1 cellular context compared by ENCODE assay signal in genomic region chr5:612498-613424, GRCh38.
TF ChIP-seq lines count a peak whose summit lies in the region.

No MANE protein-coding gene starts in this region.

TF ChIP-seq in K562, 482 proteins besides CTCF, POLR2A, EP300 and RAD21 (continued from another document and continues in another):
- TF ChIP-seq HMBOX1 (IDR thresholded peaks at IDR 0.05) = no peak
- no peak for TF ChIP-seq PHB2 (IDR thresholded peaks at IDR 0.05; ENCODE audit: low read depth)
- no peak for TF ChIP-seq HEY1 (CRISPR knock-in tag; IDR thresholded peaks at IDR 0.05; ENCODE audit: borderline replicate concordance)
- no peak for TF ChIP-seq MTA1 (IDR thresholded peaks at IDR 0.05; ENCODE audit: borderline replicate concordance)
- 0 out of 2 replicates have a peak, but pooled peaks have one; percentile 90 for TF ChIP-seq PREB (CRISPR knock-in tag; IDR thresholded peaks at IDR 0.05)
- TF ChIP-seq NKRF (IDR thresholded peaks at IDR 0.05; ENCODE audit: borderline replicate concordance) = peak; percentile 33; the same call in 1 of the 2 replicates
- no peak for TF ChIP-seq ZNF197 (CRISPR knock-in tag; IDR thresholded peaks at IDR 0.05; ENCODE audit: low read depth)
- TF ChIP-seq TRIM25 (IDR thresholded peaks at IDR 0.05; ENCODE audit: borderline replicate concordance) = no peak
- no peak for TF ChIP-seq TCF3 (CRISPR knock-in tag; IDR thresholded peaks at IDR 0.05)
- peak in 1 of 2 experiments; percentile 49; a peak in 1 of 4 replicates for TF ChIP-seq TEAD1 (CRISPR knock-in tag; IDR thresholded peaks at IDR 0.05)
- TF ChIP-seq BHLHE40 (IDR thresholded peaks at IDR 0.05; ENCODE audit: low read length) = no peak
- peak; percentile 82; the same call in 1 of the 2 replicates for TF ChIP-seq ZNF511 (CRISPR knock-in tag; IDR thresholded peaks at IDR 0.05)
- TF ChIP-seq GTF2F1 (IDR thresholded peaks at IDR 0.05; ENCODE audit: low read depth, low read length) = no peak
- TF ChIP-seq FOXP1 (CRISPR knock-in tag; IDR thresholded peaks at IDR 0.05) = peak; percentile 75; the same call in 1 of the 2 replicates
- TF ChIP-seq PTRF (tag; IDR thresholded peaks at IDR 0.05) = no peak
- no peak for TF ChIP-seq TGIF2 (CRISPR knock-in tag; IDR thresholded peaks at IDR 0.05)
- peak; percentile 74; the same call in 1 of the 2 replicates for TF ChIP-seq SAFB (IDR thresholded peaks at IDR 0.05; ENCODE audit: borderline replicate concordance, low read depth, low read length)
- TF ChIP-seq ZNF507 (tag; conservative IDR thresholded peaks at IDR 0.05) = no peak
- no peak for TF ChIP-seq RHOXF2B (CRISPR knock-in tag; conservative IDR thresholded peaks at IDR 0.05)
- TF ChIP-seq TAF9B (IDR thresholded peaks at IDR 0.05; ENCODE audit: partially characterized antibody) = no peak
- TF ChIP-seq NUFIP1 (IDR thresholded peaks at IDR 0.05; ENCODE audit: partially characterized antibody) = no peak
- no peak for TF ChIP-seq HES1 (IDR thresholded peaks at IDR 0.05; ENCODE audit: low read depth)
- TF ChIP-seq ZNF280A (IDR thresholded peaks at IDR 0.05; ENCODE audit: low read depth, partially characterized antibody) = peak; percentile 68
- TF ChIP-seq CGGBP1 (CRISPR knock-in tag; IDR thresholded peaks at IDR 0.05) = no peak
- TF ChIP-seq ZNF655 (CRISPR knock-in tag; IDR thresholded peaks at IDR 0.05) = no peak
- TF ChIP-seq MCM7 (IDR thresholded peaks at IDR 0.05) = no peak
- no peak for TF ChIP-seq MGA (IDR thresholded peaks at IDR 0.05)
- TF ChIP-seq ZBTB2 (IDR thresholded peaks at IDR 0.05) = 0 out of 2 replicates have a peak, but pooled peaks have one; percentile 12
